ENCODE assay signal across 21 cellular contexts in genomic region chrX:30065226-30065625, GRCh38.
DNase-seq lines count a peak whose midpoint lies in the region; ATAC-seq and TF ChIP-seq lines count a peak whose summit lies in the region.
"Had no signal": no experiment of that assay in that cellular context is flagged by ENCODE, and none has a peak within 500 bp of the region (broad histone marks: within the 10 kb centered on the region; RNA-seq: fewer than 3 reads in every experiment).

No MANE protein-coding gene starts in this region.

- DNase-seq in EH (ENCODE audit: low read depth) (peak; percentile 74), M059J (ENCODE audit: low read depth) (peak; percentile 86), cardiac fibroblast (ENCODE audit: low read depth in 2 of 2) (peak; percentile 41 to 50), non-pigmented ciliary epithelial cell (ENCODE audit: low read depth) (peak; percentile 18), putamen (ENCODE audit: low spot score) (no peak), Peyer's patch (no peak)
- DNase-seq: activated CD4-positive, alpha-beta T cell treated with anti-CD3 and anti-CD28 coated beads for 4 hours; activated CD8-positive, alpha-beta memory T cell treated with anti-CD3 and anti-CD28 coated beads, Interleukin-2, amount 10 ng/mL, durations not matched to agents 7 days and 5 days; CD8-positive, alpha-beta T cell; DMS53; foreskin fibroblast; mesendoderm; natural killer cell; NCI-H510A treated with DMSO at 0.1 percent for 48 hours; SW 1271 had no signal

- H3K27ac ChIP-seq in Peyer's patch, result no peak overlapping the region
- H3K27ac ChIP-seq: parathyroid adenoma, thoracic aorta had no signal

- no peaks in the 10 kb centered on the region for H3K4me1 ChIP-seq in Peyer's patch
- H3K4me1 ChIP-seq: HAP-1, parathyroid adenoma had no signal

- H3K9me3 ChIP-seq in Peyer's patch, result no peaks in the 10 kb centered on the region
- H3K9me3 ChIP-seq: HAP-1, thoracic aorta had no signal

- H3K27me3 ChIP-seq in Peyer's patch, result no peaks in the 10 kb centered on the region

- ATAC-seq in HG03457 (IDR thresholded peaks at IDR 0.05; ENCODE audit: unreplicated experiment) (no peak), esophagus mucosa (no peak)
- ATAC-seq: activated CD8-positive, alpha-beta memory T cell treated with anti-CD3 and anti-CD28 coated beads, Interleukin-2, amount 10 ng/mL, durations not matched to agents 7 days and 5 days; CD8-positive, alpha-beta T cell; natural killer cell; stimulated activated memory B cell treated with anti-CD40 and anti-IgM and Interleukin-4, amounts not matched to agents 10 μg/mL and 1 μg/mL and 100 μg/mL, for 72 hours had no signal

- H3K36me3 ChIP-seq in Peyer's patch, result no peaks in the 10 kb centered on the region
- H3K36me3 ChIP-seq: HAP-1, thoracic aorta had no signal

- H3K4me3 ChIP-seq in cardiac fibroblast (replicated peaks in 1 of 2; ENCODE audit: low read depth in 2 of 2, low read length in 2 of 2) (no peak overlapping the region), Peyer's patch (no peak overlapping the region)
- H3K4me3 ChIP-seq: HAP-1, thoracic aorta had no signal

- TF ChIP-seq POLR2A in Peyer's patch (IDR thresholded peaks at IDR 0.05), result no peak

- TF ChIP-seq CTCF in cardiac fibroblast (IDR thresholded peaks at IDR 0.05; ENCODE audit: low read depth, low read length) (no peak), Peyer's patch (IDR thresholded peaks at IDR 0.05) (no peak)

Comparison
In these comparisons a context has a peak if more than half of its experiments do, and no peak if none do; other contexts are left out.
1. DNase-seq: peak in EH (single experiment), M059J (single experiment), cardiac fibroblast (2 of 2) and non-pigmented ciliary epithelial cell (single experiment); none in putamen (single experiment) and Peyer's patch (0 of 3).